In the genomic region with DNA sequence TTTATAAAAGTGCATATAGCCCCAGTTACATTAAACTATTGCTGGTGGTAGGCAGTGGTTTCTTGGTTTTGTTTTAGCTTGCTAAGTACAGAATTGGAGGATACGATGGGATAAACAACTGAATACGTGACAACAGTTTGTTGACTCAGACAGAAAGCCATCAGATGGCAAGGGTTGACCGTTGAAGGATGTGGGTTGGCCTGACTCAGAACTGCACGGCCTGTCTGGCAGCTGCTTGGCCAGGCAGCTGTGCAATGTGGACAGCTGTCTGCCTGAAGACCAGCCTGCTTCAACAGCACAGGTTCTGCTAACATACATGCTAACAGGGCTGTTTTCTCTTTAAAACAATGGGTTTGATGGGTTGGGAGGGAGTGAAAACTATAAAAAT, we compare ENCODE assay signal across 8 cellular contexts. TPM values are rescaled to one million over a fixed set of nuclear protein-coding genes. Genes with fewer than 3 reads are reported as not detected.
DNase-seq lines count a peak whose midpoint lies in the region; ATAC-seq, FAIRE-seq and TF ChIP-seq lines count a peak whose summit lies in the region.

No MANE protein-coding gene starts in this region.

- no peaks in the 10 kb centered on the region for H3K9me3 ChIP-seq in SJSA1 (replicated peaks)
- no peaks in the 10 kb centered on the region for H3K9me3 ChIP-seq in H9 (ENCODE audit: control insufficient read depth, low read depth, low read length)

- no peak overlapping the region for H4K8ac ChIP-seq in H9 (replicated peaks; ENCODE audit: insufficient read length, low read depth, low read length)

- H4K5ac ChIP-seq in H9 (ENCODE audit: insufficient read length, low read depth, low read length): no peak overlapping the region

- H3K4me1 Mint-ChIP-seq in H9: peaks cover 3 to 4% of the 10 kb centered on the region in 2 experiments; a peak in 3 of 4 replicates

- no peak overlapping the region for H3K9ac ChIP-seq in H9 (ENCODE audit: extremely low read depth, insufficient read length, low read length)

- H3K4me3 Mint-ChIP-seq in H9: no peak overlapping the region

- H2BK12ac ChIP-seq in H9 (ENCODE audit: insufficient read length, low read depth, low read length): no peak overlapping the region

- H3T11ph ChIP-seq in H9 (ENCODE audit: low read length): no peak overlapping the region

- H3K4ac ChIP-seq in H9 (ENCODE audit: low read depth, low read length): no peak overlapping the region

- no peak overlapping the region for H3K4me2 ChIP-seq in H9 (ENCODE audit: insufficient read depth, insufficient read length, low read length)

- no peak overlapping the region for H3K56ac ChIP-seq in H9 (ENCODE audit: insufficient read length, low read depth, low read length)

- DNase-seq in GM12891 (ENCODE audit: insufficient read length, low spot score) (peak; percentile 35), SJSA1 (ENCODE audit: low read depth in 1 of 2, low spot score in 2 of 2) (peak; percentile 52 to 72), iris pigment epithelial cell (ENCODE audit: low read depth) (peak; percentile 84), NCI-H2107 (lab: John Stamatoyannopoulos, UW) (no peak), H9 (no peak)
- no peak for DNase-seq in effector CD4-positive, alpha-beta T cell

- peak; percentile 100 for FAIRE-seq in GM12891 (lab: Jason Lieb, UNC)

- TF ChIP-seq POLR2A in GM12891 (IDR thresholded peaks at IDR 0.05; ENCODE audit: low read depth, low read length): no peak

- H2BK5ac ChIP-seq in H9 (ENCODE audit: insufficient read length, low read length): no peak overlapping the region

- H4K20me1 ChIP-seq in H9 (ENCODE audit: control insufficient read depth, insufficient read depth, insufficient read length): no peaks in the 10 kb centered on the region

- H3K27me3 ChIP-seq in SJSA1 (replicated peaks) (no peaks in the 10 kb centered on the region), H9 (ENCODE audit: insufficient read depth, low read length) (no peaks in the 10 kb centered on the region)

- no peak overlapping the region for H3K27ac Mint-ChIP-seq in H9

- no peaks in the 10 kb centered on the region for H3K23me2 ChIP-seq in H9 (ENCODE audit: insufficient read length, low read depth, low read length, poor library complexity, severe bottlenecking)

- H3K36me3 Mint-ChIP-seq in H9 (ENCODE audit: insufficient read depth in 1 of 3, low read depth in 3 of 3): no peaks in the 10 kb centered on the region

- H3K27ac ChIP-seq in SJSA1 (no peak overlapping the region), H9 (ENCODE audit: insufficient read length, low read depth, low read length) (no peak overlapping the region)

- H3K9me3 Mint-ChIP-seq in H9: no peaks in the 10 kb centered on the region

- peak; percentile 99 for ATAC-seq in GM19463 (IDR thresholded peaks at IDR 0.05; ENCODE audit: unreplicated experiment)
- peak; percentile 99 for ATAC-seq in HG03354 (IDR thresholded peaks at IDR 0.05; ENCODE audit: poor library complexity, severe bottlenecking, unreplicated experiment)

- no peaks in the 10 kb centered on the region for H3K36me3 ChIP-seq in SJSA1

- no peak overlapping the region for H3K14ac ChIP-seq in H9 (ENCODE audit: insufficient read depth, low read length)

- no peak overlapping the region for H3K4me3 ChIP-seq in SJSA1

- no peak overlapping the region for H4K91ac ChIP-seq in H9 (ENCODE audit: insufficient read length, low read depth, low read length)

- no peaks in the 10 kb centered on the region; the same call in none of the 2 replicates for H3K27me3 Mint-ChIP-seq in H9 (ENCODE audit: low read depth)

- H3K4me1 ChIP-seq in SJSA1 (replicated peaks) (peaks cover 18% of the 10 kb centered on the region), H9 (ENCODE audit: insufficient read depth, low read length) (no peaks in the 10 kb centered on the region)

- H3K79me2 ChIP-seq in H9 (ENCODE audit: insufficient read depth, low read length): no peaks in the 10 kb centered on the region

- H3K23ac ChIP-seq in H9 (ENCODE audit: insufficient read length, low read depth, low read length): no peak overlapping the region

- H2AFZ ChIP-seq in H9 (ENCODE audit: low read length): no peak overlapping the region

- no peak overlapping the region for H2BK120ac ChIP-seq in H9 (ENCODE audit: low read depth, low read length, poor library complexity, severe bottlenecking)

- no peak for TF ChIP-seq CTCF in H9 (conservative IDR thresholded peaks at IDR 0.05)

- H2AK5ac ChIP-seq in H9 (ENCODE audit: insufficient read length, low read length): no peak overlapping the region

- no peak overlapping the region for H2BK15ac ChIP-seq in H9 (ENCODE audit: low read depth, low read length)

- WGBS in H9 (ENCODE audit: extremely low coverage, insufficient read length, low lambda C conversion rate): no CpG with 5 or more reads among the region's 4 CpGs

- H3K79me1 ChIP-seq in H9 (ENCODE audit: insufficient read depth, low read depth, low read length, poor library complexity, severe bottlenecking): no peaks in the 10 kb centered on the region

- H3K18ac ChIP-seq in H9 (ENCODE audit: insufficient read length, low read depth, low read length): no peak overlapping the region

- H2BK20ac ChIP-seq in H9 (ENCODE audit: low read depth, low read length, poor library complexity, severe bottlenecking): no peak overlapping the region

TF ChIP-seq in GM12891, 5 proteins besides CTCF, POLR2A, EP300 and RAD21:
- peak; percentile 92 for TF ChIP-seq POLR2AphosphoS5 (IDR thresholded peaks at IDR 0.05; ENCODE audit: low read depth, low read length)
- TF ChIP-seq PAX5 (IDR thresholded peaks at IDR 0.05; ENCODE audit: insufficient read depth, low read length, severe bottlenecking): no peak
- no peak for TF ChIP-seq SPI1 (IDR thresholded peaks at IDR 0.05; ENCODE audit: low read depth, low read length)
- TF ChIP-seq TAF1 (IDR thresholded peaks at IDR 0.05; ENCODE audit: low read depth, low read length): no peak
- TF ChIP-seq POU2F2 (IDR thresholded peaks at IDR 0.05; ENCODE audit: low read depth, low read length): peak; percentile 91

RNA-seq across cellular contexts. Expression of gene PRKRA, which starts 46.6 kb away (rescaled TPM):
- 52.5 TPM for polyA plus RNA-seq in GM12891 (2012; ENCODE audit: low read depth, missing spikeins)
- 54.0 and 80.1 TPM in 2 replicates for total RNA-seq in SJSA1 (2014; rRNA removed; shearing (Covaris generic))
- total RNA-seq in H9 (2021): 60.1 and 61.5 TPM in 2 replicates

RNA-seq across cellular contexts. Expression of gene PJVK, which starts 46.8 kb away (rescaled TPM):
- polyA plus RNA-seq in GM12891 (2012; ENCODE audit: low read depth, missing spikeins): 6.1 TPM
- 0.03 and 0.08 TPM in 2 replicates for total RNA-seq in SJSA1 (2014; rRNA removed; shearing (Covaris generic))
- 4.0 and 4.7 TPM in 2 replicates for total RNA-seq in H9 (2021)

Comparison
In these comparisons a context has a peak if more than half of its experiments do, and no peak if none do; other contexts are left out.
1. DNase-seq: peak in GM12891 (single experiment), SJSA1 (2 of 2) and iris pigment epithelial cell (single experiment); none in NCI-H2107 (single experiment), effector CD4-positive, alpha-beta T cell (single experiment) and H9 (single experiment).